10 cellular contexts compared by ENCODE assay signal in the genomic region with DNA sequence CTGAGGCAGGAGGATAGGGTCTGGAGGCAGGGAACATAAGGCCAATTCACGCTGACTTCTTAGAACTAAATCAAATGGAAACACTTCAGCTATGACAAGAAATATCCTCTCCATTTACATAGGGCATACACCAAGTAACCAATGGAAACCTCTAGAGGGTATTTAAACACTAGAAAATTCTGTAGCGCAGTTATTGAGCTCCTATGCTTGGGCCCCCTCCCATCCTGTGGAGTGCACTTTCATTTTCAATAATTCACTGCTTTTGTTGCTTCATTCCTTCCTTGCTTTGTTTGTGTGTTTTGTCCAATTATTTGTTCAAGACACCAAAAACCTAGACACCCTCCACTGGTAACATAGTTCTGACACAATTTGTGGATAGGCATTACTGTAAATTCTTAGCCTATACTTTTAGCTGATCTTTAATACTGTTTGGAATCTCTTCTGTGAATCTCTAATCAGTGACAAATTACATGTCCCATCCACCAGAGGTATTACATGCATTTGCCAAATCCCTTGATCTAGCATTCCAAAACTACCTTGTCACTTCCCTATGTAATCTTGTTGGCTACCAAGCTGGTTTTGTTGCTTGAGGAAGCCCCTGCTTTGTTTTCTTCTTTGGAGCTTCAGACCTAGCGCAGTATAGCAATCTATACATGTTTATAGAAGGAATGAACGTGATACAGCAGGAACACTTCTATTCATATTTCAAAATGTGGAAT.
DNase-seq lines count a peak whose midpoint lies in the region; ATAC-seq and TF ChIP-seq lines count a peak whose summit lies in the region.
"Had no signal": no experiment of that assay in that cellular context is flagged by ENCODE, and none has a peak within 500 bp of the region (broad histone marks: within the 10 kb centered on the region; RNA-seq: fewer than 3 reads in every experiment).

No MANE protein-coding gene starts in this region.

- H3K4me1 Mint-ChIP-seq in activated T-helper 2 cell treated with anti-CD3 and anti-CD28 coated beads, Interferon-gamma antibody, Interleukin-2, Interleukin-4, amounts not matched to agents 10 μg/mL and 5 μg/mL and 100 μg/mL, durations not matched to agents 14 hours and 24 hours and 36 hours (ENCODE audit: low read depth) = peaks cover 73% of the 10 kb centered on the region
- H3K4me1 Mint-ChIP-seq in HFFc6 (ENCODE audit: low read depth) = no peaks in the 10 kb centered on the region
- H3K4me1 Mint-ChIP-seq: nephron progenitor cell had no signal

- peaks cover 13 to 25% of the 10 kb centered on the region in 2 experiments for H3K4me1 ChIP-seq in neutrophil (ENCODE audit: control insufficient read depth in 1 of 2, insufficient read depth in 1 of 2, low read depth in 1 of 2, low read length in 1 of 2)

- H3K27ac Mint-ChIP-seq in activated T-helper 2 cell treated with anti-CD3 and anti-CD28 coated beads, Interferon-gamma antibody, Interleukin-2, Interleukin-4, amounts not matched to agents 10 μg/mL and 5 μg/mL and 100 μg/mL, durations not matched to agents 14 hours and 24 hours and 36 hours = peak overlapping the region; percentile 93
- H3K27ac Mint-ChIP-seq in HFFc6 = no peak overlapping the region
- H3K27ac Mint-ChIP-seq: nephron progenitor cell had no signal

- TF ChIP-seq CTCF in neutrophil (IDR thresholded peaks at IDR 0.05) (no peak), HFFc6 (IDR thresholded peaks at IDR 0.05) (no peak)

- no peaks in the 10 kb centered on the region for H3K9me3 ChIP-seq in neutrophil
- H3K9me3 ChIP-seq: tibial nerve had no signal

- intact Hi-C loops in activated T-helper 2 cell treated with anti-CD3 and anti-CD28 coated beads, Interferon-gamma antibody, Interleukin-2, Interleukin-4, amounts not matched to agents 10 μg/mL and 5 μg/mL and 100 μg/mL, durations not matched to agents 14 hours and 24 hours and 36 hours (cut with micrococcal nuclease) = loop anchor here (1.0 to 2.0 kb wide), 2 partner anchors 19 to 49 kb away; no protein-coding TSS in a partner anchor

- H3K27ac ChIP-seq in neutrophil = peak overlapping the region; percentile 70

- H3K36me3 ChIP-seq in neutrophil = peaks cover 19% of the 10 kb centered on the region
- H3K36me3 ChIP-seq: tibial nerve had no signal

- peaks cover 64% of the 10 kb centered on the region for H3K36me3 Mint-ChIP-seq in activated T-helper 2 cell treated with anti-CD3 and anti-CD28 coated beads, Interferon-gamma antibody, Interleukin-2, Interleukin-4, amounts not matched to agents 10 μg/mL and 5 μg/mL and 100 μg/mL, durations not matched to agents 14 hours and 24 hours and 36 hours (ENCODE audit: low read depth)
- no peaks in the 10 kb centered on the region for H3K36me3 Mint-ChIP-seq in HFFc6 (ENCODE audit: low read depth)

- H3K27me3 Mint-ChIP-seq in activated T-helper 2 cell treated with anti-CD3 and anti-CD28 coated beads, Interferon-gamma antibody, Interleukin-2, Interleukin-4, amounts not matched to agents 10 μg/mL and 5 μg/mL and 100 μg/mL, durations not matched to agents 14 hours and 24 hours and 36 hours (ENCODE audit: low read depth) = no peaks in the 10 kb centered on the region
- no peaks in the 10 kb centered on the region for H3K27me3 Mint-ChIP-seq in HFFc6 (ENCODE audit: insufficient read depth)

- H3K4me3 Mint-ChIP-seq in activated T-helper 2 cell treated with anti-CD3 and anti-CD28 coated beads, Interferon-gamma antibody, Interleukin-2, Interleukin-4, amounts not matched to agents 10 μg/mL and 5 μg/mL and 100 μg/mL, durations not matched to agents 14 hours and 24 hours and 36 hours (ENCODE audit: low read depth) = peak overlapping the region; percentile 62
- no peak overlapping the region for H3K4me3 Mint-ChIP-seq in HFFc6
- H3K4me3 Mint-ChIP-seq: nephron progenitor cell had no signal

- ATAC-seq in GM18909 (IDR thresholded peaks at IDR 0.05; ENCODE audit: poor library complexity, unreplicated experiment) (peak; percentile 42), HG02938 (IDR thresholded peaks at IDR 0.05; ENCODE audit: unreplicated experiment) (peak; percentile 41)

- no peak overlapping the region for H3K4me3 ChIP-seq in neutrophil (ENCODE audit: low read depth in 1 of 2, low read length in 1 of 2)
- H3K4me3 ChIP-seq: tibial nerve had no signal

- no peak for DNase-seq in activated T-helper 2 cell treated with anti-CD3 and anti-CD28 coated beads, Interferon-gamma antibody, Interleukin-2, Interleukin-4, amounts not matched to agents 10 μg/mL and 5 μg/mL and 100 μg/mL, durations not matched to agents 14 hours and 24 hours and 36 hours (ENCODE audit: low spot score)
- no peak for DNase-seq in SKM-1 treated with dmso at 0.1 percent for 144 hours (lab: John Stamatoyannopoulos, UW; ENCODE audit: unreplicated experiment)
- DNase-seq in SKM-1 (lab: John Stamatoyannopoulos, UW; ENCODE audit: unreplicated experiment) = no peak
- DNase-seq in HFFc6 = no peak
- DNase-seq in AML-193 (lab: John Stamatoyannopoulos, UW) = no peak
- DNase-seq: nephron progenitor cell had no signal

- no peaks in the 10 kb centered on the region for H3K9me3 Mint-ChIP-seq in activated T-helper 2 cell treated with anti-CD3 and anti-CD28 coated beads, Interferon-gamma antibody, Interleukin-2, Interleukin-4, amounts not matched to agents 10 μg/mL and 5 μg/mL and 100 μg/mL, durations not matched to agents 14 hours and 24 hours and 36 hours
- peaks cover 32% of the 10 kb centered on the region for H3K9me3 Mint-ChIP-seq in HFFc6
- H3K9me3 Mint-ChIP-seq: nephron progenitor cell had no signal

- H3K27me3 ChIP-seq in neutrophil = no peaks in the 10 kb centered on the region
- H3K27me3 ChIP-seq: tibial nerve had no signal
